11 cellular contexts compared by ENCODE assay signal in genomic region chr15:32723171-32723948, GRCh38. TPM values are rescaled to one million over a fixed set of nuclear protein-coding genes. Genes with fewer than 3 reads are reported as not detected.
DNase-seq lines count a peak whose midpoint lies in the region; ATAC-seq and TF ChIP-seq lines count a peak whose summit lies in the region.
"Had no signal": no experiment of that assay in that cellular context is flagged by ENCODE, and none has a peak within 500 bp of the region (broad histone marks: within the 10 kb centered on the region; RNA-seq: fewer than 3 reads in every experiment).

No MANE protein-coding gene starts in this region.

- H3K36me3 ChIP-seq in IMR-90 (ENCODE audit: control insufficient read depth, insufficient read depth, low read length) (peaks cover 38% of the 10 kb centered on the region), spleen (no peaks in the 10 kb centered on the region)
- H3K36me3 ChIP-seq: uterus had no signal

- TF ChIP-seq POLR2A in IMR-90 (IDR thresholded peaks at IDR 0.05; ENCODE audit: low read depth, low read length) (no peak; the same call in 1 of the 2 replicates), spleen (IDR thresholded peaks at IDR 0.05) (no peak)

- H4K8ac ChIP-seq in IMR-90 (ENCODE audit: low read depth in 2 of 2, low read length in 2 of 2) = peak overlapping the region in 1 of 2 experiments; percentile 51; a peak in 2 of 4 replicates

- H3K4ac ChIP-seq in IMR-90 (ENCODE audit: low read depth, low read length) = peak overlapping the region; percentile 35; the same call in 1 of the 2 replicates

- H3K4me1 ChIP-seq in IMR-90 (ENCODE audit: control insufficient read depth, insufficient read depth, low read length) (peaks cover 2% of the 10 kb centered on the region; the same call in 1 of the 2 replicates), spleen (peaks cover 7 to 12% (median 11%) of the 10 kb centered on the region in 6 donors)
- H3K4me1 ChIP-seq: uterus had no signal

- DNase-seq in IMR-90 = no peak
- no peak for DNase-seq in spleen
- DNase-seq in stimulated activated CD4-positive, alpha-beta T cell treated with anti-CD3 and anti-CD28 coated beads, Interleukin-4, amount 100 ng/mL, for 4 hours = no peak
- DNase-seq in KG1 (lab: John Stamatoyannopoulos, UW) = no peak
- no peak for DNase-seq in NCI-H2081 treated with DMSO at 0.1 percent for 48 hours (lab: John Stamatoyannopoulos, UW)
- DNase-seq: Caco-2, MV-4-11, uterus had no signal

- H3K4me2 ChIP-seq in IMR-90 (ENCODE audit: low read depth, low read length) = peak overlapping the region; percentile 44

- no CpG with 5 or more reads among the region's 2 CpGs for WGBS in IMR-90 (ENCODE audit: extremely low coverage in 2 of 2, insufficient read length in 1 of 2), 2 experiments
- 42 to 57% (median 52%) methylated on average over 2 of the region's 2 CpGs for WGBS in spleen, 5 donors

- H3K14ac ChIP-seq in IMR-90 (replicated peaks; ENCODE audit: low read depth, low read length) = peak overlapping the region; percentile 26

- ATAC-seq in GM18498 (IDR thresholded peaks at IDR 0.05; ENCODE audit: unreplicated experiment) (peak; percentile 93), GM19452 (IDR thresholded peaks at IDR 0.05; ENCODE audit: unreplicated experiment) (peak; percentile 93), HG02884 (IDR thresholded peaks at IDR 0.05; ENCODE audit: unreplicated experiment) (peak; percentile 96), IMR-90 (ENCODE audit: low read depth) (no peak)

- H2BK20ac ChIP-seq in IMR-90 (ENCODE audit: low read depth, low read length) = no peak overlapping the region

- no peak overlapping the region for H2AFZ ChIP-seq in IMR-90 (replicated peaks; ENCODE audit: low read length, poor library complexity)

- peaks cover under 1 to 25% of the 10 kb centered on the region in 2 experiments; a peak in 2 of 4 replicates for H3K79me1 ChIP-seq in IMR-90 (ENCODE audit: low read depth in 1 of 2, low read length in 2 of 2)

- no peak overlapping the region for H2AK9ac ChIP-seq in IMR-90 (replicated peaks; ENCODE audit: low read depth, low read length, poor library complexity)

- H3K27me3 ChIP-seq in IMR-90 (ENCODE audit: control insufficient read depth, insufficient read depth, low read length) (no peaks in the 10 kb centered on the region), spleen (replicated peaks in 1 of 7) (peaks cover 7 to 32% (median 19%) of the 10 kb centered on the region in 7 donors)
- H3K27me3 ChIP-seq: uterus had no signal

- peak overlapping the region; percentile 37 for H2AK5ac ChIP-seq in IMR-90 (ENCODE audit: low read depth, low read length)

- H4K91ac ChIP-seq in IMR-90 (ENCODE audit: insufficient read depth, low read depth, low read length) = no peak overlapping the region

- dilution Hi-C loops in IMR-90 (cut with HindIII; ENCODE audit: low sequenced_read_pairs, unreplicated experiment) = no loop called here

- H4K20me1 ChIP-seq in IMR-90 (ENCODE audit: insufficient read depth, low read length) = peaks cover 78% of the 10 kb centered on the region

- no TSS peak for BruUV-seq in IMR-90 (replicated peaks; lab: Mats Ljungman, UMichigan)

- TF ChIP-seq RAD21 in IMR-90 (IDR thresholded peaks at IDR 0.05; ENCODE audit: low read length) = no peak

- H2BK120ac ChIP-seq in IMR-90 (ENCODE audit: low read depth, low read length) = no peak overlapping the region

- H2BK5ac ChIP-seq in IMR-90 (ENCODE audit: low read depth, low read length, poor library complexity, severe bottlenecking) = peak overlapping the region; percentile 77

- no peaks in the 10 kb centered on the region for H3K9me3 ChIP-seq in IMR-90 (ENCODE audit: control insufficient read depth, insufficient read depth, low read length)
- H3K9me3 ChIP-seq in spleen = peaks cover 0 to 6% (median 4%) of the 10 kb centered on the region in 8 donors
- H3K9me3 ChIP-seq: Caco-2, uterus had no signal

- H3K4me3 ChIP-seq in IMR-90 (ENCODE audit: insufficient read depth, low read depth, low read length) (no peak overlapping the region), spleen (no peak overlapping the region)
- H3K4me3 ChIP-seq: uterus had no signal

- intact Hi-C loops in IMR-90 (cut with micrococcal nuclease) (loop anchor here (5.0 kb wide), 1 partner anchor 119 kb away; no protein-coding TSS in a partner anchor), spleen (cut with DNase I; ENCODE audit: low total_unique reads) (no loop called here)

- TF ChIP-seq CTCF in IMR-90 (conservative IDR thresholded peaks at IDR 0.05; ENCODE audit: low read depth, low read length) = no peak
- TF ChIP-seq CTCF in spleen (IDR thresholded peaks at IDR 0.05 in 8 of 11, conservative IDR thresholded peaks at IDR 0.05 in 3 of 11) = no peak

- H3K9me1 ChIP-seq in IMR-90 (ENCODE audit: insufficient read depth, low read length) = no peaks in the 10 kb centered on the region; the same call in none of the 2 replicates

- peak overlapping the region; percentile 52; the same call in 1 of the 2 replicates for H3K23ac ChIP-seq in IMR-90 (ENCODE audit: low read depth, low read length)

- in situ Hi-C loops in IMR-90 (cut with MboI; ENCODE audit: low sequenced_read_pairs) = loop anchor here (5.0 kb wide), 1 partner anchor 49 kb away; no protein-coding TSS in a partner anchor

- H4K5ac ChIP-seq in IMR-90 (ENCODE audit: low read depth, low read length) = peak overlapping the region; percentile 8; the same call in 1 of the 2 replicates

- H3K56ac ChIP-seq in IMR-90 (ENCODE audit: extremely low read depth, insufficient read depth, low read length) = no peak overlapping the region

- H3K9ac ChIP-seq in IMR-90 (ENCODE audit: low read depth, low read length) = no peak overlapping the region

- CTCF ChIA-PET in IMR-90 (lab: Yijun Ruan, JAX) = no interaction called here

- peak overlapping the region; percentile 42 for H3K18ac ChIP-seq in IMR-90 (ENCODE audit: low read depth, low read length)

- H3K27ac ChIP-seq in IMR-90 (ENCODE audit: insufficient read depth, low read length) (peak overlapping the region; percentile 36; the same call in 1 of the 2 replicates), spleen (no peak overlapping the region)
- H3K27ac ChIP-seq: uterus had no signal

- H2BK15ac ChIP-seq in IMR-90 (ENCODE audit: low read depth, low read length) = no peak overlapping the region

- POLR2A ChIA-PET in IMR-90 (lab: Charles Lee; ENCODE audit: unreplicated experiment) = interaction anchor here (0.6 kb wide), 1 partner anchor 149 kb away, joined by 3 read pairs; no protein-coding TSS in a partner anchor

TF ChIP-seq in IMR-90, 13 proteins besides CTCF, POLR2A, EP300 and RAD21:
- TF ChIP-seq SMC3 (IDR thresholded peaks at IDR 0.05; ENCODE audit: low read depth, low read length) (no peak), USF2 (IDR thresholded peaks at IDR 0.05; ENCODE audit: low read depth, low read length) (no peak), BHLHE40 (IDR thresholded peaks at IDR 0.05; ENCODE audit: low read depth, low read length) (no peak), CHD1 (IDR thresholded peaks at IDR 0.05; ENCODE audit: low read depth, low read length) (no peak), MAFK (IDR thresholded peaks at IDR 0.05; ENCODE audit: low read depth, low read length) (no peak), ELK1 (IDR thresholded peaks at IDR 0.05; ENCODE audit: borderline replicate concordance, low read depth, low read length) (no peak), RFX5 (IDR thresholded peaks at IDR 0.05; ENCODE audit: low read depth, low read length) (no peak), MAZ (IDR thresholded peaks at IDR 0.05; ENCODE audit: borderline replicate concordance, low read depth, low read length) (no peak), CEBPB (IDR thresholded peaks at IDR 0.05; ENCODE audit: low read depth, low read length) (no peak), MXI1 (IDR thresholded peaks at IDR 0.05; ENCODE audit: borderline replicate concordance, low read depth, low read length) (no peak), FOS (IDR thresholded peaks at IDR 0.05; ENCODE audit: low read depth, low read length) (no peak)

RNA-seq across cellular contexts. Expression of gene GREM1, which starts 5.6 kb away (rescaled TPM):
- total RNA-seq in IMR-90 (2012; rRNA removed) (848 and 1,032 TPM in 2 replicates), spleen (1 to 10 TPM in 3 of 7 donors, under 1 TPM in 3, not detected in 1; 0.09 to 3.3 (median 1.0) TPM)
- polyA plus RNA-seq in IMR-90 (2012; rRNA removed) (852 and 1,130 TPM in 2 replicates), spleen (1 to 10 TPM in 1 of 3 donors, under 1 TPM in 2; 0.06 to 1.2 (median 0.13) TPM)
- 185 and 289 TPM in 2 replicates for polyA plus RNA-seq in IMR-90 (2012; cell fraction: cytosol; rRNA removed)
- 59.3 and 362 TPM in 2 replicates for polyA plus RNA-seq in IMR-90 (2012; cell fraction: nucleus; rRNA removed; ENCODE audit: low replicate concordance)

Comparison
In these comparisons a context has a peak if more than half of its experiments do, and no peak if none do; other contexts are left out.
1. RNA of gene GREM1, which starts 5.6 kb away (total RNA-seq): 848 to 1,032 TPM in IMR-90; 0.09 to 3.3 TPM in spleen; every median in the first group is over 100 times any median in the second.